In the genomic region with DNA sequence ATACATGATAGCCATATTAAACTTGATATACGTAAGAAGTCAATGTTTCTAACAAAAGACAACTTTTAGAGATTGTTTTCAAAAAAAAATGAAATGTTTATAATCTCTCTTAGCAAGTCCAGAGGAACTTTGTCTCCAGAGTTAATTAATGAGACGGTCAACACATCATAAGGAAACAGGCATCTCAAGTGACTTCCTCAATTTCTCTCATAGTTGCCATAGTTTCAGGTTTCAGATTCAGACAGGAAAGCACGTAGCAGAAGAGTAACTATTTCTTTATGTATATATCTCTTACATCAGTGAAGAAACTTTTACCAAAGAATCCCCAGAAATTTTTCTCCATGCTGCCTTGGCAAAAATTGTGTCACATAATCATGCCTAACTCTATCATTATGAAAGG, we compare ENCODE assay signal across 14 cellular contexts.
DNase-seq lines count a peak whose midpoint lies in the region; ATAC-seq and TF ChIP-seq lines count a peak whose summit lies in the region.
"Had no signal": no experiment of that assay in that cellular context is flagged by ENCODE, and none has a peak within 500 bp of the region (broad histone marks: within the 10 kb centered on the region; RNA-seq: fewer than 3 reads in every experiment).

No MANE protein-coding gene starts in this region.

- no peak for TF ChIP-seq POLR2A in breast epithelium (IDR thresholded peaks at IDR 0.05)

- H3K9me3 Mint-ChIP-seq in progenitor cell of endocrine pancreas (ENCODE audit: low read depth), result no peaks in the 10 kb centered on the region

- no peak overlapping the region for H3K4me3 ChIP-seq in breast epithelium
- H3K4me3 ChIP-seq: tibial artery had no signal

- no peaks in the 10 kb centered on the region for H3K27me3 ChIP-seq in breast epithelium
- H3K27me3 ChIP-seq: BE2C, tibial artery had no signal

- ATAC-seq in GM18499 (IDR thresholded peaks at IDR 0.05; ENCODE audit: insufficient read depth, unreplicated experiment) (peak; percentile 98), GM21360 (IDR thresholded peaks at IDR 0.05; ENCODE audit: unreplicated experiment) (peak; percentile 99), HG03045 (IDR thresholded peaks at IDR 0.05; ENCODE audit: unreplicated experiment) (peak; percentile 93)
- ATAC-seq: activated naive CD4-positive, alpha-beta T cell treated with anti-CD3 and anti-CD28 coated beads, Interleukin-2, amount 50 U/mL, for 72 hours; effector memory CD8-positive, alpha-beta T cell had no signal

- H3K27ac ChIP-seq in breast epithelium, result no peak overlapping the region
- H3K27ac ChIP-seq: tibial artery had no signal

- no peak overlapping the region for H3K4me3 Mint-ChIP-seq in progenitor cell of endocrine pancreas (ENCODE audit: low read depth)
- H3K4me3 Mint-ChIP-seq: effector memory CD8-positive, alpha-beta T cell; neural crest cell had no signal

- H3K4me1 Mint-ChIP-seq in progenitor cell of endocrine pancreas (ENCODE audit: low read depth), result peaks cover 6% of the 10 kb centered on the region
- H3K4me1 Mint-ChIP-seq: neural crest cell had no signal

- DNase-seq in NCI-H69 (lab: John Stamatoyannopoulos, UW) (peak; percentile 9), glomerular visceral epithelial cell (ENCODE audit: extremely low spot score) (no peak), NCI-H2081 treated with DMSO at 0.1 percent for 48 hours (lab: John Stamatoyannopoulos, UW) (no peak), breast epithelium (ENCODE audit: low spot score in 2 of 2) (no peak), progenitor cell of endocrine pancreas (ENCODE audit: low spot score, unreplicated experiment) (no peak)
- DNase-seq: activated CD4-positive, alpha-beta T cell treated with anti-CD3 and anti-CD28 coated beads for 1 hour; effector memory CD8-positive, alpha-beta T cell; tibial artery had no signal

- intact Hi-C loops in breast epithelium (cut with DNase I; ENCODE audit: low total_unique reads), result no loop called here

- H3K36me3 ChIP-seq in breast epithelium, result no peaks in the 10 kb centered on the region
- H3K36me3 ChIP-seq: BE2C, tibial artery had no signal

- no peaks in the 10 kb centered on the region for H3K4me1 ChIP-seq in breast epithelium
- H3K4me1 ChIP-seq: tibial artery had no signal

- no peaks in the 10 kb centered on the region for H3K36me3 Mint-ChIP-seq in progenitor cell of endocrine pancreas (ENCODE audit: insufficient read depth)
- H3K36me3 Mint-ChIP-seq: activated naive CD4-positive, alpha-beta T cell treated with anti-CD3 and anti-CD28 coated beads, Interleukin-2, amount 50 U/mL, for 72 hours had no signal

- TF ChIP-seq CTCF in breast epithelium (IDR thresholded peaks at IDR 0.05) (no peak), progenitor cell of endocrine pancreas (IDR thresholded peaks at IDR 0.05; ENCODE audit: unreplicated experiment) (no peak)

- no peaks in the 10 kb centered on the region for H3K9me3 ChIP-seq in breast epithelium
- H3K9me3 ChIP-seq: BE2C, tibial artery had no signal

- no peaks in the 10 kb centered on the region for H3K27me3 Mint-ChIP-seq in progenitor cell of endocrine pancreas
- H3K27me3 Mint-ChIP-seq: effector memory CD8-positive, alpha-beta T cell had no signal

- H3K27ac Mint-ChIP-seq in progenitor cell of endocrine pancreas, result no peak overlapping the region
- H3K27ac Mint-ChIP-seq: activated naive CD4-positive, alpha-beta T cell treated with anti-CD3 and anti-CD28 coated beads, Interleukin-2, amount 50 U/mL, for 72 hours; effector memory CD8-positive, alpha-beta T cell had no signal
